Comparison of ENCODE assay signal across 11 cellular contexts in the genomic region with DNA sequence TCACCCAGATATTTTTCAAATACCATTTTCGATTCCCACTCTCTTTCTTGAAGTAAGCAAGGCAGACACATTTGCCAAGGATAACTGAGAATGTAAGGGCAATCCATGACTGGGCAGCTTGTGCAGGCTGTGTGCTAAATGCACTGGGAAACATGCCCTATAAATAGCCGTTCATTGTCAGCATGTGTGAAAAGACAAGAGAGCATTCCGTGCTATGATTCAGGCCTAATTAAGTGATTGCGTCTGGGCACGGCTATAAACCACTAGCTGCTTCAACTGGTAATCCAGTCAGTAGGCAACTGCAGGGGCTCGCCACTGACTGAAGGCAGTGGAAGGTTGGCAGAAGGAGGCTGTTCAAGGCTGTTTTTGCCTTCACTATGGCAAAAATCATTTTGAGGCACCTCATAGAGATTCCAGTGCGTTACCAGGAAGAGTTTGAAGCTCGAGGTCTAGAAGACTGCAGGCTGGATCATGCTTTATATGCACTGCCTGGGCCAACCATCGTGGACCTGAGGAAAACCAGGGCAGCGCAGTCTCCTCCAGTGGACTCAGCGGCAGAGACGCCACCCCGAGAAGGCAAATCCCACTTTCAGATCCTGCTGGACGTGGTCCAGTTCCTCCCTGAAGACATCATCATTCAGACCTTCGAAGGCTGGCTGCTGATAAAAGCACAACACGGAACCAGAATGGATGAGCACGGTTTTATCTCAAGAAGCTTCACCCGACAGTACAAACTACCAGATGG. TPM values are rescaled to one million over a fixed set of nuclear protein-coding genes. Genes with fewer than 3 reads are reported as not detected.
A peak's percentile ranks its signal among the peaks of the same experiment; 100 is the strongest.
DNase-seq lines count a peak whose midpoint lies in the region; ATAC-seq and TF ChIP-seq lines count a peak whose summit lies in the region.
"Had no signal": no experiment of that assay in that cellular context is flagged by ENCODE, and none has a peak within 500 bp of the region (broad histone marks: within the 10 kb centered on the region; RNA-seq: fewer than 3 reads in every experiment).

Gene HSPB3 (plus strand): TSS at position 287 of the 745 bp plus-strand sequence. CDS start 91 bp downstream, at position 378.

- in situ Hi-C loops in IMR-90 (cut with MboI; ENCODE audit: low sequenced_read_pairs) = no loop called here

- WGBS in IMR-90 (ENCODE audit: extremely low coverage in 2 of 2, insufficient read length in 1 of 2), 2 experiments = 73% methylated on average over 9 of the region's 18 CpGs; no CpG with 5 or more reads in 1 of the 2 experiments

- peak within 1 kb of the TSS; percentile 67 for H3K14ac ChIP-seq in IMR-90 (replicated peaks; ENCODE audit: low read depth, low read length)

- H3K36me3 ChIP-seq in IMR-90 (ENCODE audit: control insufficient read depth, insufficient read depth, low read length) (no peaks in the 10 kb centered on the region), muscle layer of duodenum (ENCODE audit: control insufficient read depth in 1 of 2, insufficient read depth in 2 of 2, low read length in 2 of 2) (no peaks in the 10 kb centered on the region), OCI-LY7 (ENCODE audit: insufficient read depth, low read length) (no peaks in the 10 kb centered on the region)

- peak within 1 kb of the TSS; percentile 17; the same call in 1 of the 2 replicates for H4K5ac ChIP-seq in IMR-90 (ENCODE audit: low read depth, low read length)

- no peak for TF ChIP-seq CTCF in IMR-90 (conservative IDR thresholded peaks at IDR 0.05; ENCODE audit: low read depth, low read length)
- TF ChIP-seq CTCF in OCI-LY7 (conservative IDR thresholded peaks at IDR 0.05; ENCODE audit: low read length) = no peak

- H3K18ac ChIP-seq in IMR-90 (ENCODE audit: low read depth, low read length) = peak within 1 kb of the TSS; percentile 2; the same call in 1 of the 2 replicates

- no peaks in the 10 kb centered on the region for H3K79me1 ChIP-seq in IMR-90 (ENCODE audit: low read depth in 1 of 2, low read length in 2 of 2)

- H4K91ac ChIP-seq in IMR-90 (ENCODE audit: insufficient read depth, low read depth, low read length) = peak within 1 kb of the TSS; percentile 54

- H3K4me2 ChIP-seq in IMR-90 (ENCODE audit: low read depth, low read length) (no peak within 1 kb of the TSS; the same call in 1 of the 2 replicates), OCI-LY7 (ENCODE audit: low read length) (no peak within 1 kb of the TSS)

- no peaks in the 10 kb centered on the region for H3K9me2 ChIP-seq in OCI-LY7 (ENCODE audit: insufficient read depth, low read length)

- H2AFZ ChIP-seq in IMR-90 (replicated peaks; ENCODE audit: low read length, poor library complexity) (peak within 1 kb of the TSS; percentile 71), OCI-LY7 (ENCODE audit: low read length) (no peak within 1 kb of the TSS)

- H3K27me3 ChIP-seq in IMR-90 (ENCODE audit: control insufficient read depth, insufficient read depth, low read length) (no peaks in the 10 kb centered on the region), muscle layer of duodenum (ENCODE audit: low read depth, low read length) (no peaks in the 10 kb centered on the region)

- H3K4me3 ChIP-seq in IMR-90 (ENCODE audit: insufficient read depth, low read depth, low read length) (no peak within 1 kb of the TSS), muscle layer of duodenum (ENCODE audit: low read depth in 1 of 2, low read length in 2 of 2) (peak within 1 kb of the TSS in 1 of 2 donors; percentile 2), OCI-LY7 (ENCODE audit: low read depth, low read length, poor library complexity, severe bottlenecking) (no peak within 1 kb of the TSS)

- peak within 1 kb of the TSS; percentile 93 for H2AK5ac ChIP-seq in IMR-90 (ENCODE audit: low read depth, low read length)

- H2BK20ac ChIP-seq in IMR-90 (ENCODE audit: low read depth, low read length) = peak within 1 kb of the TSS; percentile 84; the same call in 1 of the 2 replicates

- CTCF ChIA-PET in IMR-90 (lab: Yijun Ruan, JAX) = interaction anchor here (0.6 to 3.7 kb wide), 4 partner anchors 12 to 844 kb away, joined by 3 to 18 read pairs (median 4); no protein-coding TSS in a partner anchor
- CTCF ChIA-PET in OCI-LY7 (lab: Charles Lee; ENCODE audit: unreplicated experiment) = no interaction called here

- BruUV-seq in IMR-90 (replicated peaks; lab: Mats Ljungman, UMichigan) (no TSS peak), OCI-LY7 (replicated peaks; lab: Mats Ljungman, UMichigan) (no TSS peak)

- H3K27ac ChIP-seq in IMR-90 (ENCODE audit: insufficient read depth, low read length) (no peak within 1 kb of the TSS), muscle layer of duodenum (ENCODE audit: low read length) (peak within 1 kb of the TSS; percentile 21), OCI-LY7 (ENCODE audit: low read depth, low read length, poor library complexity, severe bottlenecking) (no peak within 1 kb of the TSS)

- no peak for TF ChIP-seq RAD21 in IMR-90 (IDR thresholded peaks at IDR 0.05; ENCODE audit: low read length)

- intact Hi-C loops in IMR-90 (cut with micrococcal nuclease) = no loop called here
- intact Hi-C loops in OCI-LY7 (cut with micrococcal nuclease; ENCODE audit: unreplicated experiment) = no loop called here

- no peaks in the 10 kb centered on the region for H4K20me1 ChIP-seq in IMR-90 (ENCODE audit: insufficient read depth, low read length)
- no peaks in the 10 kb centered on the region for H4K20me1 ChIP-seq in OCI-LY7 (ENCODE audit: insufficient read depth, low read length)

- peak within 1 kb of the TSS; percentile 86 for H2BK120ac ChIP-seq in IMR-90 (ENCODE audit: low read depth, low read length)

- no peaks in the 10 kb centered on the region for H3K79me2 ChIP-seq in OCI-LY7 (ENCODE audit: insufficient read depth, low read depth, low read length)

- H3K4me1 ChIP-seq in IMR-90 (ENCODE audit: control insufficient read depth, insufficient read depth, low read length) (peaks cover 25% of the 10 kb centered on the region), muscle layer of duodenum (ENCODE audit: control insufficient read depth in 1 of 2, insufficient read depth in 2 of 2, low read length in 2 of 2) (peaks cover 0 to 3% of the 10 kb centered on the region in 2 donors), OCI-LY7 (ENCODE audit: insufficient read depth, low read length, poor library complexity, severe bottlenecking) (no peaks in the 10 kb centered on the region)

- peak within 1 kb of the TSS; percentile 47 for H2AK9ac ChIP-seq in IMR-90 (replicated peaks; ENCODE audit: low read depth, low read length, poor library complexity)

- dilution Hi-C loops in IMR-90 (cut with HindIII; ENCODE audit: low sequenced_read_pairs, unreplicated experiment) = no loop called here

- H3K9me1 ChIP-seq in IMR-90 (ENCODE audit: insufficient read depth, low read length) = peaks cover 16% of the 10 kb centered on the region; the same call in 1 of the 2 replicates

- H3K4ac ChIP-seq in IMR-90 (ENCODE audit: low read depth, low read length) = peak within 1 kb of the TSS; percentile 89

- peak; percentile 76 for DNase-seq in AG08395 (ENCODE audit: low spot score)
- peak; percentile 45 for DNase-seq in IMR-90
- no peak for DNase-seq in OCI-LY7 (ENCODE audit: low spot score)
- no peak for DNase-seq in SKM-1 (lab: John Stamatoyannopoulos, UW; ENCODE audit: unreplicated experiment)
- DNase-seq: effector memory CD8-positive, alpha-beta T cell; NCI-H1048 had no signal

- peak within 1 kb of the TSS; percentile 1 for H2BK5ac ChIP-seq in IMR-90 (ENCODE audit: low read depth, low read length, poor library complexity, severe bottlenecking)

- TF ChIP-seq POLR2A in IMR-90 (IDR thresholded peaks at IDR 0.05; ENCODE audit: low read depth, low read length) = no peak

- peak within 1 kb of the TSS; percentile 53; the same call in 1 of the 2 replicates for H3K23ac ChIP-seq in IMR-90 (ENCODE audit: low read depth, low read length)

- H4K8ac ChIP-seq in IMR-90 (ENCODE audit: low read depth in 2 of 2, low read length in 2 of 2) = peak within 1 kb of the TSS in 1 of 2 experiments; percentile 62; a peak in 1 of 4 replicates

- POLR2A ChIA-PET in IMR-90 (lab: Charles Lee; ENCODE audit: unreplicated experiment) (no interaction called here), OCI-LY7 (lab: Charles Lee) (interaction anchor here (0.5 kb wide), 1 partner anchor 406 kb away, joined by 4 read pairs; no protein-coding TSS in a partner anchor)

- no peak within 1 kb of the TSS; the same call in 1 of the 2 replicates for H3K56ac ChIP-seq in IMR-90 (ENCODE audit: extremely low read depth, insufficient read depth, low read length)

- no peaks in the 10 kb centered on the region for H3K9me3 ChIP-seq in IMR-90 (ENCODE audit: control insufficient read depth, insufficient read depth, low read length)
- no peaks in the 10 kb centered on the region for H3K9me3 ChIP-seq in muscle layer of duodenum (ENCODE audit: control insufficient read depth in 1 of 2, low read length in 2 of 2)
- H3K9me3 ChIP-seq in OCI-LY7 (ENCODE audit: low read length) = no peaks in the 10 kb centered on the region

- H3K9ac ChIP-seq in IMR-90 (ENCODE audit: low read depth, low read length) = no peak within 1 kb of the TSS

- peak within 1 kb of the TSS; percentile 97; the same call in 2 of the 3 replicates for H2BK15ac ChIP-seq in IMR-90 (ENCODE audit: low read depth, low read length)

- ATAC-seq in IMR-90 (ENCODE audit: low read depth) (peak; percentile 13; the same call in 1 of the 2 replicates), esophagus mucosa (peak; percentile 71), GM18868 (IDR thresholded peaks at IDR 0.05; ENCODE audit: unreplicated experiment) (no peak), GM19035 (IDR thresholded peaks at IDR 0.05; ENCODE audit: unreplicated experiment) (no peak)
- ATAC-seq: effector memory CD8-positive, alpha-beta T cell had no signal

TF ChIP-seq in IMR-90, 13 proteins besides CTCF, POLR2A, EP300 and RAD21:
- 0 out of 2 replicates have a peak, but pooled peaks have one; percentile 2 for TF ChIP-seq NFE2L2 (IDR thresholded peaks at IDR 0.05; ENCODE audit: low read depth, low read length)
- TF ChIP-seq BHLHE40 (IDR thresholded peaks at IDR 0.05; ENCODE audit: low read depth, low read length) = peak; percentile 41; the same call in 1 of the 2 replicates
- TF ChIP-seq FOS (IDR thresholded peaks at IDR 0.05; ENCODE audit: low read depth, low read length) = no peak
TF ChIP-seq in IMR-90: peak in this region for 2.

RNA-seq across cellular contexts. Expression of gene HSPB3, which starts in this region (rescaled TPM):
- total RNA-seq in IMR-90 (2012; rRNA removed) = 0.54 TPM in 1 of 2 replicates, not detected in the other
- 0.31 and 0.98 TPM in 2 replicates for polyA plus RNA-seq in IMR-90 (2012; rRNA removed)
- 0.56 and 0.67 TPM in 2 replicates for polyA plus RNA-seq in IMR-90 (2012; cell fraction: cytosol; rRNA removed)
- 0.20 and 0.47 TPM in 2 replicates for polyA plus RNA-seq in IMR-90 (2012; cell fraction: nucleus; rRNA removed; ENCODE audit: low replicate concordance)
- total RNA-seq in esophagus mucosa = not detected
- not detected in 2 replicates for total RNA-seq in OCI-LY7 (2014; rRNA removed; shearing (Covaris generic))
- total RNA-seq in OCI-LY7 (2022) = not detected in 2 replicates
- total RNA-seq: activated T-helper 2 cell treated with anti-CD3 and anti-CD28 coated beads, Interferon-gamma antibody, Interleukin-2, Interleukin-4, amounts not matched to agents 10 μg/mL and 5 μg/mL and 100 μg/mL, durations not matched to agents 14 hours and 24 hours and 36 hours had no signal

Comparison
In these comparisons a context has a peak if more than half of its experiments do, and no peak if none do; other contexts are left out.
1. Peak in DNase-seq and ATAC-seq in IMR-90; RNA of the gene not detected or under 1 TPM.
2. Peak in ATAC-seq in esophagus mucosa; RNA of the gene not detected or under 1 TPM.